Comparison of ENCODE assay signal across 8 cellular contexts in the genomic region with DNA sequence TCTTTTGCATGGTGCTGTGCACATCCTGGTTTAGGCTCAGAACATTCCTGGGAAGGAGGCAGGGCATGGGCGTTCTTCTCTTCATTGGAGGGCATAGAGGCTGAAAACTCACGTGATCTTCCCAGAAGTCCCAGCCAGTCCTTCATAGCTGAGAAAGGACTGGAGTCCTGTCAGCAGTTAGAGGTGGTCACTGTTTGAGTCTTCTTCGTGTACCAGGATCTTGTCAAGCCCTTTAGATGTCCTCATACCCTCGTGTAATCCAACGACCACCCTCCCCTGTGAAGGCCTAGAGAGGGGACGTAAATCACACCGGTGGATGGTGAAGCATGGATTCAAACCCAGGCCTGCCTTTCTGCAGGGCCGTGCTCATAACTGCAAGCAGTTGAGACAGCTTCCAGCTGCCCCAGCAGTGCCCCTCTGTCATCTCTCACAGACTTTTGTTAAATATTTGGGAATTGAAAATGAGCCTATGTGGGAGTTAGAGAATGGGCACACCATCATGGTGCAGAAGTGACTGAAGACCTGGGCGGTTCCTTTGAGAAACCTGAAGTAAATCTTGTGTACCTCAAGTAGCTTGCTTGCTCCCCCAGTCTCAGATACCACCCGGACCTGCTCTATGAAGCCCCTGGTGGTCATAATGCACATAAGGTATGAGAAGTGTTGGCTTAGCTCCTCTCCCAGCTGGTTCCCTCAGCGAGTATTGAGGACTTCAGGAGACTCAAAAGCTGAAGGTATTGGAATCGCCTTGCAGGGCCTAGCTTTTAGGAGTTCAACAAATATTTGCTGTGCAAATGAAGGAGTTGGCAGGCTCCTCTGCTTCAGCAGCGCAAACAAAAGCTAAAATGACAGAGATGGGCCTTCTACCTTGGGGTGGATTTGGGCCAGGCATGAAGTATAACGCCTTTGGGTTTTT. TPM values are rescaled to one million over a fixed set of nuclear protein-coding genes. Genes with fewer than 3 reads are reported as not detected.
DNase-seq lines count a peak whose midpoint lies in the region; ATAC-seq and TF ChIP-seq lines count a peak whose summit lies in the region.

No MANE protein-coding gene starts in this region.

- no peaks in the 10 kb centered on the region for H3K36me3 ChIP-seq in BJ (ENCODE audit: control insufficient read depth, insufficient read depth, low read length)

- H3K9me3 Mint-ChIP-seq in activated T-cell treated with anti-CD3 and anti-CD28 coated beads, Interleukin-2, amount 50 U/mL, for 4 hours: no peaks in the 10 kb centered on the region

- peaks cover 48% of the 10 kb centered on the region for H3K4me1 Mint-ChIP-seq in activated T-cell treated with anti-CD3 and anti-CD28 coated beads, Interleukin-2, amount 50 U/mL, for 4 hours (ENCODE audit: low read depth)

- no peaks in the 10 kb centered on the region for H3K27me3 Mint-ChIP-seq in activated T-cell treated with anti-CD3 and anti-CD28 coated beads, Interleukin-2, amount 50 U/mL, for 4 hours (ENCODE audit: low read depth)

- TF ChIP-seq CTCF in BJ (IDR thresholded peaks at IDR 0.05; ENCODE audit: insufficient read depth, low read depth, low read length) (peak; percentile 25), GM20000 (IDR thresholded peaks at IDR 0.05; ENCODE audit: extremely low read depth, missing control alignments) (no peak)

- H3K27ac ChIP-seq in skin epidermis: peak overlapping the region in 6 of 21 experiments; percentile 4 to 78 (median 70)

- H3K4me3 Mint-ChIP-seq in activated T-cell treated with anti-CD3 and anti-CD28 coated beads, Interleukin-2, amount 50 U/mL, for 4 hours: peak overlapping the region; percentile 82

- ATAC-seq in activated T-cell treated with anti-CD3 and anti-CD28 coated beads, Interleukin-2, amount 50 U/mL, for 4 hours: peak; percentile 48 to 53
- no peak for ATAC-seq in GM18873 (IDR thresholded peaks at IDR 0.05; ENCODE audit: low FRiP score, unreplicated experiment)
- ATAC-seq in HG02623 (IDR thresholded peaks at IDR 0.05; ENCODE audit: unreplicated experiment): no peak

- H3K4me3 ChIP-seq in BJ (ENCODE audit: low read depth, low read length) (no peak overlapping the region), skin epidermis (peak overlapping the region; percentile 58 to 84 (median 66))

- H3K27me3 ChIP-seq in BJ (ENCODE audit: control insufficient read depth, insufficient read depth, low read length): peaks cover 22% of the 10 kb centered on the region

- POLR2A ChIA-PET in BJ (lab: Charles Lee): no interaction called here

- CTCF ChIA-PET in BJ (lab: Yijun Ruan, JAX): interaction anchor here (1.3 kb wide), 1 partner anchor 8 kb away, joined by 4 read pairs; no protein-coding TSS in a partner anchor

- no peak for DNase-seq in BJ (ENCODE audit: low read depth)
- DNase-seq in GM20000 (ENCODE audit: low spot score): peak; percentile 68
- peak; percentile 13 for DNase-seq in NCI-H748 treated with DMSO at 0.1 percent for 48 hours (lab: John Stamatoyannopoulos, UW)
- DNase-seq in activated T-cell treated with anti-CD3 and anti-CD28 coated beads, Interleukin-2, amount 50 U/mL, for 4 hours: peak; percentile 36
- DNase-seq in glomerular visceral epithelial cell (ENCODE audit: extremely low spot score): peak; percentile 25

- peaks cover 1% of the 10 kb centered on the region for H3K36me3 Mint-ChIP-seq in activated T-cell treated with anti-CD3 and anti-CD28 coated beads, Interleukin-2, amount 50 U/mL, for 4 hours (ENCODE audit: insufficient read depth)

RNA-seq across cellular contexts. Expression of a gene that starts 1.4 kb away (rescaled TPM):
- 0.18 and 0.39 TPM in 2 replicates for polyA plus RNA-seq in BJ (2011; rRNA removed)
- not detected in 2 replicates for polyA minus RNA-seq in BJ (2011; rRNA and poly(A)+ RNA removed)
- 1 to 10 TPM; 3.9 to 6.3 (median 4.7) TPM for total RNA-seq in activated T-cell treated with anti-CD3 and anti-CD28 coated beads, Interleukin-2, amount 50 U/mL, for 4 hours

Comparison
In these comparisons a context has a peak if more than half of its experiments do, and no peak if none do; other contexts are left out.
1. ATAC-seq: peak in activated T-cell treated with anti-CD3 and anti-CD28 coated beads, Interleukin-2, amount 50 U/mL, for 4 hours (2 of 2); none in GM18873 (single experiment) and HG02623 (single experiment).